In the genomic region with DNA sequence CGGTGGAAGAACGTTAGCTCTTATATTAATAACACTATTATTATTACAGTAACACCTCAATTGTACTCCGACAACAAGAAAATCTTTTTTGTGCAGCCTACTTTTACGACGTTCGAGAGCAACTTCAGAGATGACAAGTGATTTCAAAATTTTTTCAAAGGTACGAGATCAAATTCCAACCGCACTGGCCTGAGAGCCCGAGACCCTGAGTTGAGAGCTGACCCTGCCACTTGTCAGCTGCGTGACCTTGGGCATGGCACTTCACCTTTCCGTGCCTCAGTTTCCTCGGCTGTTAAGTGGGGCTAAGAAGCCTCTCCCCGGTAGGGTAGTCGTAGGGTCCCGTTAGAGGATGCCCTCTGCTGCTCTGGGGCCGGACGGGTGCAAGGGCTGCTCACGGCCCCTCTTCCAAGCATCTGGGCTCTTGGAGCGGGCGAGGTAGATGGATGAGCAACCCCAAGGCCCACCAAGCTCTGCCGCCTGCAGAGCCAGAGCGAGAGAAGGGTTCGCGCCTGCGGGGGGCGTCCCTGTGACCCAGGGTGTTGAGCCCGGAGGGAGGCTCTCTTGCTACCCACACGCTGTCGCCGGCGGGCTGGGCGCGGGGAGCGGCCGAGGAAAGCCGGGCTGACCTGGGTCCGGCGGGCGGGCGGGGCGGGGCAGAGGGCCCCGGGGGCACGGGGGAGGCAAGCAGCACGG, we compare ENCODE assay signal across 8 cellular contexts. TPM values are rescaled to one million over a fixed set of nuclear protein-coding genes. Genes with fewer than 3 reads are reported as not detected.
DNase-seq lines count a peak whose midpoint lies in the region; ATAC-seq and TF ChIP-seq lines count a peak whose summit lies in the region.

No MANE protein-coding gene starts in this region.

- H3K36me3 Mint-ChIP-seq in activated naive CD8-positive, alpha-beta T cell treated with anti-CD3 and anti-CD28 coated beads, Interleukin-2, amount 10 ng/mL, durations not matched to agents 7 days and 5 days, result peaks cover 4% of the 10 kb centered on the region

- H3K4me1 ChIP-seq in iPS-18a (ENCODE audit: control insufficient read depth, low read depth, low read length) (peaks cover 4% of the 10 kb centered on the region), smooth muscle cell (ENCODE audit: low read depth) (peaks cover 12% of the 10 kb centered on the region)

- H3K9ac ChIP-seq in iPS-18a (ENCODE audit: low read length), result peak overlapping the region; percentile 36
- no peak overlapping the region for H3K9ac ChIP-seq in smooth muscle cell (ENCODE audit: low read depth)

- in situ Hi-C loops in GM13976 (cut with MboI; ENCODE audit: low sequenced_read_pairs, unreplicated experiment), result no loop called here

- H2AFZ ChIP-seq in smooth muscle cell (ENCODE audit: low read depth), result peak overlapping the region; percentile 92

- peak overlapping the region; percentile 89 for H3K4me2 ChIP-seq in smooth muscle cell

- peaks cover 38% of the 10 kb centered on the region for H4K20me1 ChIP-seq in smooth muscle cell (ENCODE audit: low read depth)

- peak overlapping the region; percentile 93 for H3K4me3 Mint-ChIP-seq in activated naive CD8-positive, alpha-beta T cell treated with anti-CD3 and anti-CD28 coated beads, Interleukin-2, amount 10 ng/mL, durations not matched to agents 7 days and 5 days

- peak; percentile 39 for ATAC-seq in GM19467 (IDR thresholded peaks at IDR 0.05; ENCODE audit: unreplicated experiment)
- ATAC-seq in activated naive CD8-positive, alpha-beta T cell treated with anti-CD3 and anti-CD28 coated beads, Interleukin-2, amount 10 ng/mL, durations not matched to agents 7 days and 5 days (ENCODE audit: low read depth), result no peak

- no peaks in the 10 kb centered on the region for H3K79me2 ChIP-seq in smooth muscle cell (ENCODE audit: low read depth)

- no peaks in the 10 kb centered on the region for H3K27me3 Mint-ChIP-seq in activated naive CD8-positive, alpha-beta T cell treated with anti-CD3 and anti-CD28 coated beads, Interleukin-2, amount 10 ng/mL, durations not matched to agents 7 days and 5 days

- H3K27me3 ChIP-seq in iPS-18a (ENCODE audit: control insufficient read depth, insufficient read depth, low read length) (no peaks in the 10 kb centered on the region), smooth muscle cell (ENCODE audit: low read depth) (peaks cover 38% of the 10 kb centered on the region)

- no peak overlapping the region for H3K27ac ChIP-seq in iPS-18a (ENCODE audit: low read length)
- H3K27ac ChIP-seq in smooth muscle cell (ENCODE audit: low read depth), result no peak overlapping the region

- peak overlapping the region; percentile 88 for H3K27ac Mint-ChIP-seq in activated naive CD8-positive, alpha-beta T cell treated with anti-CD3 and anti-CD28 coated beads, Interleukin-2, amount 10 ng/mL, durations not matched to agents 7 days and 5 days

- peak overlapping the region; percentile 73 for H3K4me3 ChIP-seq in Jurkat, Clone E6-1 (ENCODE audit: low read length)
- H3K4me3 ChIP-seq in iPS-18a (ENCODE audit: low read length) (peak overlapping the region; percentile 90), smooth muscle cell (peak overlapping the region; percentile 82)

- H3K36me3 ChIP-seq in iPS-18a (ENCODE audit: control insufficient read depth, low read depth, low read length), result no peaks in the 10 kb centered on the region
- no peaks in the 10 kb centered on the region for H3K36me3 ChIP-seq in smooth muscle cell (ENCODE audit: low read depth)

- no peaks in the 10 kb centered on the region for H3K9me3 Mint-ChIP-seq in activated naive CD8-positive, alpha-beta T cell treated with anti-CD3 and anti-CD28 coated beads, Interleukin-2, amount 10 ng/mL, durations not matched to agents 7 days and 5 days

- no peaks in the 10 kb centered on the region for H3F3A ChIP-seq in smooth muscle cell (ENCODE audit: low read depth)

- peaks cover 20% of the 10 kb centered on the region for H3K4me1 Mint-ChIP-seq in activated naive CD8-positive, alpha-beta T cell treated with anti-CD3 and anti-CD28 coated beads, Interleukin-2, amount 10 ng/mL, durations not matched to agents 7 days and 5 days

- DNase-seq in EL (peak; percentile 30), smooth muscle cell (lab: John Stamatoyannopoulos, UW; ENCODE audit: unreplicated experiment) (no peak), GM13976 (ENCODE audit: low spot score) (no peak), MV-4-11 (lab: John Stamatoyannopoulos, UW) (no peak)
- no peak for DNase-seq in Jurkat, Clone E6-1 (ENCODE audit: low read depth, low spot score)
- no peak for DNase-seq in activated naive CD8-positive, alpha-beta T cell treated with anti-CD3 and anti-CD28 coated beads, Interleukin-2, amount 10 ng/mL, durations not matched to agents 7 days and 5 days

- no peak for TF ChIP-seq CTCF in smooth muscle cell (IDR thresholded peaks at IDR 0.05; ENCODE audit: borderline replicate concordance, insufficient read depth, poor library complexity, severe bottlenecking)
- TF ChIP-seq CTCF in GM13976 (IDR thresholded peaks at IDR 0.05; ENCODE audit: borderline replicate concordance, control extremely low read depth, extremely low read depth, insufficient read depth, missing control alignments), result no peak

- H3K9me3 ChIP-seq in iPS-18a (ENCODE audit: control insufficient read depth, low read depth, low read length) (no peaks in the 10 kb centered on the region), smooth muscle cell (replicated peaks; ENCODE audit: low read depth) (no peaks in the 10 kb centered on the region)

- 6% methylated on average over 37 of the region's 44 CpGs for WGBS in smooth muscle cell (ENCODE audit: low lambda C conversion rate)

- POLR2A ChIA-PET in activated naive CD8-positive, alpha-beta T cell treated with anti-CD3 and anti-CD28 coated beads, Interleukin-2, amount 10 ng/mL, durations not matched to agents 7 days and 5 days (lab: Charles Lee), result interaction anchor here (0.6 to 2.6 kb wide), 7 partner anchors 9 to 138 kb away, joined by 3 to 19 read pairs (median 6); no protein-coding TSS in a partner anchor

RNA-seq across cellular contexts. Expression of a gene that starts 0.5 kb away (rescaled TPM):
- 30.5 TPM for polyA plus RNA-seq in Jurkat, Clone E6-1 (2012; ENCODE audit: insufficient read depth, insufficient read length)
- 10 to 100 TPM; 34.3 to 35.5 TPM for total RNA-seq in activated naive CD8-positive, alpha-beta T cell treated with anti-CD3 and anti-CD28 coated beads, Interleukin-2, amount 10 ng/mL, durations not matched to agents 7 days and 5 days
- total RNA-seq in smooth muscle cell, result 14.6 and 16.3 TPM in 2 replicates
- 13.4 and 18.7 TPM in 2 replicates for polyA plus RNA-seq in smooth muscle cell

RNA-seq across cellular contexts. Expression of a gene that starts 28.2 kb away (rescaled TPM):
- polyA plus RNA-seq in Jurkat, Clone E6-1 (2012; ENCODE audit: insufficient read depth, insufficient read length), result 39.9 TPM
- 10 to 100 TPM; 32.2 to 32.4 TPM for total RNA-seq in activated naive CD8-positive, alpha-beta T cell treated with anti-CD3 and anti-CD28 coated beads, Interleukin-2, amount 10 ng/mL, durations not matched to agents 7 days and 5 days
- total RNA-seq in smooth muscle cell, result 17.0 and 23.0 TPM in 2 replicates
- 15.1 and 17.4 TPM in 2 replicates for polyA plus RNA-seq in smooth muscle cell
